8 cellular contexts compared by ENCODE assay signal in genomic region chr18:12271376-12272235, GRCh38. TPM values are rescaled to one million over a fixed set of nuclear protein-coding genes. Genes with fewer than 3 reads are reported as not detected.
A peak's percentile ranks its signal among the peaks of the same experiment; 100 is the strongest.
DNase-seq lines count a peak whose midpoint lies in the region; ATAC-seq and TF ChIP-seq lines count a peak whose summit lies in the region.

No MANE protein-coding gene starts in this region.

- H3K4me3 ChIP-seq in AG04449 (ENCODE audit: low read depth, low read length) (peak overlapping the region; percentile 57), mucosa of stomach (ENCODE audit: low read length) (peak overlapping the region; percentile 19)

- peak; percentile 82 for TF ChIP-seq CTCF in AG04449 (IDR thresholded peaks at IDR 0.05; ENCODE audit: insufficient read depth, low read length, missing control alignments)

- H3K4me3 Mint-ChIP-seq in activated CD4-positive, alpha-beta memory T cell treated with anti-CD3 and anti-CD28 coated beads, Interleukin-2, amount 10 ng/mL, durations not matched to agents 7 days and 5 days: peak overlapping the region; percentile 43
- H3K4me3 Mint-ChIP-seq in stimulated activated naive B cell treated with anti-CD40 and anti-IgM and Interleukin-4, amounts not matched to agents 10 μg/mL and 1 μg/mL and 100 μg/mL, for 72 hours: peak overlapping the region; percentile 60 to 77

- H3K9me3 Mint-ChIP-seq in activated CD4-positive, alpha-beta memory T cell treated with anti-CD3 and anti-CD28 coated beads, Interleukin-2, amount 10 ng/mL, durations not matched to agents 7 days and 5 days: no peaks in the 10 kb centered on the region
- no peaks in the 10 kb centered on the region for H3K9me3 Mint-ChIP-seq in stimulated activated naive B cell treated with anti-CD40 and anti-IgM and Interleukin-4, amounts not matched to agents 10 μg/mL and 1 μg/mL and 100 μg/mL, for 72 hours

- H3K27ac ChIP-seq in epithelial cell of prostate: peak overlapping the region; percentile 39

- peaks cover 14% of the 10 kb centered on the region for H3K27me3 Mint-ChIP-seq in activated CD4-positive, alpha-beta memory T cell treated with anti-CD3 and anti-CD28 coated beads, Interleukin-2, amount 10 ng/mL, durations not matched to agents 7 days and 5 days
- H3K27me3 Mint-ChIP-seq in stimulated activated naive B cell treated with anti-CD40 and anti-IgM and Interleukin-4, amounts not matched to agents 10 μg/mL and 1 μg/mL and 100 μg/mL, for 72 hours: peaks cover 10 to 16% of the 10 kb centered on the region in 2 donors

- H3K4me1 ChIP-seq in mucosa of stomach (ENCODE audit: control insufficient read depth, insufficient read depth, low read length): no peaks in the 10 kb centered on the region

- DNase-seq in AG04449 (ENCODE audit: low read depth, low spot score) (no peak), NCI-H748 treated with DMSO at 0.1 percent for 48 hours (lab: John Stamatoyannopoulos, UW) (peak; percentile 75), epithelial cell of prostate (ENCODE audit: low read depth, low spot score) (no peak)
- DNase-seq in activated CD4-positive, alpha-beta memory T cell treated with anti-CD3 and anti-CD28 coated beads, Interleukin-2, amount 10 ng/mL, durations not matched to agents 7 days and 5 days: peak; percentile 55
- DNase-seq in stimulated activated naive B cell treated with anti-CD40 and anti-IgM and Interleukin-4, amounts not matched to agents 10 μg/mL and 1 μg/mL and 100 μg/mL, for 72 hours: peak; percentile 20

- no peaks in the 10 kb centered on the region for H3K36me3 ChIP-seq in mucosa of stomach (ENCODE audit: control insufficient read depth, insufficient read depth, low read length)

- CTCF ChIA-PET in AG04449 (lab: Yijun Ruan, JAX): interaction anchor here (0.7 to 4.9 kb wide), 33 partner anchors 10 to 400 kb away, joined by 3 to 40 read pairs (median 6); partner anchors contain the start of gene TUBB6
- CTCF ChIA-PET in activated CD4-positive, alpha-beta memory T cell treated with anti-CD3 and anti-CD28 coated beads, Interleukin-2, amount 10 ng/mL, durations not matched to agents 7 days and 5 days (lab: Charles Lee): interaction anchor here (0.6 to 2.2 kb wide), 14 partner anchors 8 to 388 kb away, joined by 3 to 13 read pairs (median 4); partner anchors contain the start of gene AFG3L2

- ATAC-seq in GM18868 (IDR thresholded peaks at IDR 0.05; ENCODE audit: unreplicated experiment): peak; percentile 86
- ATAC-seq in HG03469 (IDR thresholded peaks at IDR 0.05; ENCODE audit: unreplicated experiment): peak; percentile 69
- peak; percentile 85 to 88 for ATAC-seq in stimulated activated naive B cell treated with anti-CD40 and anti-IgM and Interleukin-4, amounts not matched to agents 10 μg/mL and 1 μg/mL and 100 μg/mL, for 72 hours (replicated peaks)

- H3K9me3 ChIP-seq in mucosa of stomach (ENCODE audit: control insufficient read depth, low read length): no peaks in the 10 kb centered on the region

- H3K4me1 Mint-ChIP-seq in activated CD4-positive, alpha-beta memory T cell treated with anti-CD3 and anti-CD28 coated beads, Interleukin-2, amount 10 ng/mL, durations not matched to agents 7 days and 5 days: peaks cover 2% of the 10 kb centered on the region
- H3K4me1 Mint-ChIP-seq in stimulated activated naive B cell treated with anti-CD40 and anti-IgM and Interleukin-4, amounts not matched to agents 10 μg/mL and 1 μg/mL and 100 μg/mL, for 72 hours: peaks cover 2 to 6% of the 10 kb centered on the region in 2 donors

- H3K9ac ChIP-seq in mucosa of stomach (ENCODE audit: low read length): peak overlapping the region; percentile 57

- no peak overlapping the region for H3K27ac Mint-ChIP-seq in activated CD4-positive, alpha-beta memory T cell treated with anti-CD3 and anti-CD28 coated beads, Interleukin-2, amount 10 ng/mL, durations not matched to agents 7 days and 5 days
- H3K27ac Mint-ChIP-seq in stimulated activated naive B cell treated with anti-CD40 and anti-IgM and Interleukin-4, amounts not matched to agents 10 μg/mL and 1 μg/mL and 100 μg/mL, for 72 hours: no peak overlapping the region

- POLR2A ChIA-PET in AG04449 (lab: Yijun Ruan, JAX): interaction anchor here (0.6 to 1.1 kb wide), 3 partner anchors 18 to 105 kb away, joined by 3 to 7 read pairs (median 4); partner anchors contain the start of genes AFG3L2, CIDEA and TUBB6
- POLR2A ChIA-PET in activated CD4-positive, alpha-beta memory T cell treated with anti-CD3 and anti-CD28 coated beads, Interleukin-2, amount 10 ng/mL, durations not matched to agents 7 days and 5 days (lab: Charles Lee): no interaction called here

- H3K36me3 Mint-ChIP-seq in activated CD4-positive, alpha-beta memory T cell treated with anti-CD3 and anti-CD28 coated beads, Interleukin-2, amount 10 ng/mL, durations not matched to agents 7 days and 5 days (ENCODE audit: low read depth): no peaks in the 10 kb centered on the region
- no peaks in the 10 kb centered on the region for H3K36me3 Mint-ChIP-seq in stimulated activated naive B cell treated with anti-CD40 and anti-IgM and Interleukin-4, amounts not matched to agents 10 μg/mL and 1 μg/mL and 100 μg/mL, for 72 hours

- no peaks in the 10 kb centered on the region for H3K27me3 ChIP-seq in mucosa of stomach (ENCODE audit: control insufficient read depth, insufficient read depth, low read length)

RNA-seq across cellular contexts. Expression of gene CIDEA, which starts 17.4 kb away (rescaled TPM):
- not detected for total RNA-seq in activated CD4-positive, alpha-beta memory T cell treated with anti-CD3 and anti-CD28 coated beads, Interleukin-2, amount 10 ng/mL, durations not matched to agents 7 days and 5 days

RNA-seq across cellular contexts. Expression of gene TUBB6, which starts 36.4 kb away (rescaled TPM):
- 1 to 10 TPM; 5.7 to 6.5 TPM for total RNA-seq in activated CD4-positive, alpha-beta memory T cell treated with anti-CD3 and anti-CD28 coated beads, Interleukin-2, amount 10 ng/mL, durations not matched to agents 7 days and 5 days

Comparison
In these comparisons a context has a peak if more than half of its experiments do, and no peak if none do; other contexts are left out.
1. DNase-seq: peak in NCI-H748 treated with DMSO at 0.1 percent for 48 hours (single experiment), activated CD4-positive, alpha-beta memory T cell treated with anti-CD3 and anti-CD28 coated beads, Interleukin-2, amount 10 ng/mL, durations not matched to agents 7 days and 5 days (single experiment) and stimulated activated naive B cell treated with anti-CD40 and anti-IgM and Interleukin-4, amounts not matched to agents 10 μg/mL and 1 μg/mL and 100 μg/mL, for 72 hours (single experiment); none in AG04449 (single experiment) and epithelial cell of prostate (single experiment).
2. Peak in every context shown above with its lines, with median percentiles within 50 percentile points of each other: ATAC-seq.